In the genomic region with DNA sequence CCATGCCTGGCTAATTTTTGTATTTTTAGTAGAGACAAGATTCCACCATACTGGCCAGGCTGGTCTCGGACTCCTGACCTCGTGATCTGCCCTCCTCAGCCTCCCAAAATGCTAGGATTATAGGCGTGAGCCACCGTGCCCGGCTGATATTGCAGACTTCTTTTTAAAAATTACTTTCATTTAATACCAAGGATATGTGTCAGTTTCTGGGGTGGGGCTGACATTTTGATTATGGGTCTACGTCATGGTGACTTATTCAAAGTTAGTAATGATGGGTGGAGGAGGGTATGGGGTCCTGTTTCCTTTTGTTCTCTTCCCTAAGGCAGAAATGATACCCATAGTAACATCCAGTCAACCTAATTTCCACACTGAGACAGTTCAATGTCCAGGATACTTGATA, we compare ENCODE assay signal across 16 cellular contexts. TPM values are rescaled to one million over a fixed set of nuclear protein-coding genes. Genes with fewer than 3 reads are reported as not detected.
A peak's percentile ranks its signal among the peaks of the same experiment; 100 is the strongest.
DNase-seq lines count a peak whose midpoint lies in the region; ATAC-seq and TF ChIP-seq lines count a peak whose summit lies in the region.
"Had no signal": no experiment of that assay in that cellular context is flagged by ENCODE, and none has a peak within 500 bp of the region (broad histone marks: within the 10 kb centered on the region; RNA-seq: fewer than 3 reads in every experiment).

No MANE protein-coding gene starts in this region.

- no peaks in the 10 kb centered on the region for H3K36me3 ChIP-seq in BE2C

- POLR2A ChIA-PET in CD4-positive, alpha-beta T cell (lab: Charles Lee) = no interaction called here

- TF ChIP-seq CTCF in osteocyte (IDR thresholded peaks at IDR 0.05) (no peak), BE2C (IDR thresholded peaks at IDR 0.05; ENCODE audit: low read depth, low read length) (no peak)
- no peak for TF ChIP-seq CTCF in CD4-positive, alpha-beta T cell (IDR thresholded peaks at IDR 0.05)

- peaks cover 54% of the 10 kb centered on the region for H3K4me1 Mint-ChIP-seq in osteocyte (ENCODE audit: unreplicated experiment)
- no peaks in the 10 kb centered on the region for H3K4me1 Mint-ChIP-seq in CD4-positive, alpha-beta T cell (ENCODE audit: low read depth)
- peaks cover 2% of the 10 kb centered on the region for H3K4me1 Mint-ChIP-seq in activated naive CD4-positive, alpha-beta T cell treated with anti-CD3 and anti-CD28 coated beads, Interleukin-2, amount 10 ng/mL, durations not matched to agents 7 days and 5 days

- H3K27ac ChIP-seq in CD4-positive, alpha-beta T cell (ENCODE audit: low read depth, low read length) = no peak overlapping the region
- H3K27ac ChIP-seq: hepatocyte had no signal

- peak overlapping the region; percentile 53 for H3K4me3 Mint-ChIP-seq in osteocyte (ENCODE audit: unreplicated experiment)
- no peak overlapping the region for H3K4me3 Mint-ChIP-seq in CD4-positive, alpha-beta T cell
- H3K4me3 Mint-ChIP-seq in activated naive CD4-positive, alpha-beta T cell treated with anti-CD3 and anti-CD28 coated beads, Interleukin-2, amount 10 ng/mL, durations not matched to agents 7 days and 5 days = no peak overlapping the region
- H3K4me3 Mint-ChIP-seq: CD4-positive, alpha-beta memory T cell; stimulated activated naive CD8-positive, alpha-beta T cell treated with anti-CD3 and anti-CD28 coated beads, Interleukin-15, Interleukin-2, amounts not matched to agents 100 ng/mL and 50 ng/mL, for 24 hours; T-helper 17 cell had no signal

- peaks cover 4% of the 10 kb centered on the region for H3K4me1 ChIP-seq in BE2C

- no peaks in the 10 kb centered on the region for H3K27me3 Mint-ChIP-seq in osteocyte (ENCODE audit: unreplicated experiment)
- no peaks in the 10 kb centered on the region for H3K27me3 Mint-ChIP-seq in CD4-positive, alpha-beta T cell
- H3K27me3 Mint-ChIP-seq in activated naive CD4-positive, alpha-beta T cell treated with anti-CD3 and anti-CD28 coated beads, Interleukin-2, amount 10 ng/mL, durations not matched to agents 7 days and 5 days = no peaks in the 10 kb centered on the region
- H3K27me3 Mint-ChIP-seq: CD4-positive, alpha-beta memory T cell; stimulated activated naive CD8-positive, alpha-beta T cell treated with anti-CD3 and anti-CD28 coated beads, Interleukin-15, Interleukin-2, amounts not matched to agents 100 ng/mL and 50 ng/mL, for 24 hours; T-helper 17 cell had no signal

- peak overlapping the region; percentile 84 for H3K27ac Mint-ChIP-seq in osteocyte (ENCODE audit: unreplicated experiment)
- H3K27ac Mint-ChIP-seq in CD4-positive, alpha-beta T cell = no peak overlapping the region
- no peak overlapping the region for H3K27ac Mint-ChIP-seq in activated naive CD4-positive, alpha-beta T cell treated with anti-CD3 and anti-CD28 coated beads, Interleukin-2, amount 10 ng/mL, durations not matched to agents 7 days and 5 days
- H3K27ac Mint-ChIP-seq: CD4-positive, alpha-beta memory T cell; stimulated activated naive CD8-positive, alpha-beta T cell treated with anti-CD3 and anti-CD28 coated beads, Interleukin-15, Interleukin-2, amounts not matched to agents 100 ng/mL and 50 ng/mL, for 24 hours; T-helper 17 cell had no signal

- no peak for ATAC-seq in CD4-positive, alpha-beta T cell (ENCODE audit: poor library complexity)
- ATAC-seq: Panc1, T-helper 17 cell had no signal

- DNase-seq in Daoy (ENCODE audit: low read depth) (peak; percentile 17), M059J (ENCODE audit: low read depth) (peak; percentile 62), dedifferentiated amniotic fluid mesenchymal stem cell (ENCODE audit: extremely low spot score) (peak; percentile 53), osteocyte (ENCODE audit: extremely low spot score, unreplicated experiment) (no peak), BE2C (no peak), iPS-NIHi7 (ENCODE audit: extremely low spot score) (no peak)
- DNase-seq in CD4-positive, alpha-beta T cell = no peak
- DNase-seq in activated naive CD4-positive, alpha-beta T cell treated with anti-CD3 and anti-CD28 coated beads, Interleukin-2, amount 10 ng/mL, durations not matched to agents 7 days and 5 days = no peak
- DNase-seq: activated naive CD4-positive, alpha-beta T cell treated with anti-CD3 and anti-CD28 coated beads, Interleukin-2, amount 50 U/mL, for 16 hours; CD4-positive, alpha-beta memory T cell; NCI-H1694; NCI-H524; T-helper 17 cell had no signal

- no peaks in the 10 kb centered on the region for H3K36me3 Mint-ChIP-seq in osteocyte (ENCODE audit: unreplicated experiment)
- no peaks in the 10 kb centered on the region for H3K36me3 Mint-ChIP-seq in CD4-positive, alpha-beta T cell (ENCODE audit: low read depth)
- H3K36me3 Mint-ChIP-seq in activated naive CD4-positive, alpha-beta T cell treated with anti-CD3 and anti-CD28 coated beads, Interleukin-2, amount 10 ng/mL, durations not matched to agents 7 days and 5 days = peaks cover 2% of the 10 kb centered on the region

- no peaks in the 10 kb centered on the region for H3K27me3 ChIP-seq in BE2C
- no peaks in the 10 kb centered on the region for H3K27me3 ChIP-seq in CD4-positive, alpha-beta T cell (ENCODE audit: control insufficient read depth, insufficient read depth, low read length)
- H3K27me3 ChIP-seq: hepatocyte had no signal

- H3K9me3 ChIP-seq in BE2C = no peaks in the 10 kb centered on the region
- no peaks in the 10 kb centered on the region for H3K9me3 ChIP-seq in CD4-positive, alpha-beta T cell (ENCODE audit: control insufficient read depth, low read length)

- no peaks in the 10 kb centered on the region for H3K9me3 Mint-ChIP-seq in osteocyte (ENCODE audit: unreplicated experiment)
- no peaks in the 10 kb centered on the region for H3K9me3 Mint-ChIP-seq in CD4-positive, alpha-beta T cell
- H3K9me3 Mint-ChIP-seq in activated naive CD4-positive, alpha-beta T cell treated with anti-CD3 and anti-CD28 coated beads, Interleukin-2, amount 10 ng/mL, durations not matched to agents 7 days and 5 days = no peaks in the 10 kb centered on the region
- H3K9me3 Mint-ChIP-seq: CD4-positive, alpha-beta memory T cell; stimulated activated naive CD8-positive, alpha-beta T cell treated with anti-CD3 and anti-CD28 coated beads, Interleukin-15, Interleukin-2, amounts not matched to agents 100 ng/mL and 50 ng/mL, for 24 hours had no signal

- CTCF ChIA-PET in CD4-positive, alpha-beta T cell (lab: Charles Lee) = no interaction called here
- CTCF ChIA-PET in activated naive CD4-positive, alpha-beta T cell treated with anti-CD3 and anti-CD28 coated beads, Interleukin-2, amount 10 ng/mL, durations not matched to agents 7 days and 5 days (lab: Charles Lee) = no interaction called here

- intact Hi-C loops in CD4-positive, alpha-beta T cell (cut with DNase I, micrococcal nuclease) = no loop called here

- H3K4me3 ChIP-seq in BE2C (ENCODE audit: low read depth, low read length) = no peak overlapping the region
- H3K4me3 ChIP-seq: hepatocyte had no signal

RNA-seq across cellular contexts. Expression of a gene that starts 34.7 kb away (rescaled TPM):
- total RNA-seq in Daoy (2014; rRNA removed; shearing (Covaris generic)) = 18.1 and 28.6 TPM in 2 replicates
- total RNA-seq in M059J (2014; rRNA removed; shearing (Covaris generic)) = 33.5 and 53.4 TPM in 2 replicates
- 39.2 and 39.8 TPM in 2 replicates for total RNA-seq in osteocyte
- 8.3 TPM for polyA plus RNA-seq in BE2C (2012; ENCODE audit: insufficient read depth, insufficient read length, low read depth)
- total RNA-seq in CD4-positive, alpha-beta T cell = 1 to 10 TPM; 3.7 to 4.4 TPM

Comparison
In these comparisons a context has a peak if more than half of its experiments do, and no peak if none do; other contexts are left out.
1. DNase-seq: peak in Daoy (single experiment), M059J (single experiment) and dedifferentiated amniotic fluid mesenchymal stem cell (single experiment); none in osteocyte (single experiment), BE2C (single experiment), iPS-NIHi7 (single experiment), CD4-positive, alpha-beta T cell (0 of 10) and activated naive CD4-positive, alpha-beta T cell treated with anti-CD3 and anti-CD28 coated beads, Interleukin-2, amount 10 ng/mL, durations not matched to agents 7 days and 5 days (single experiment).